ENCODE assay signal across 26 cellular contexts in genomic region chr4:6529021-6529420, GRCh38. TPM values are rescaled to one million over a fixed set of nuclear protein-coding genes. Genes with fewer than 3 reads are reported as not detected.
DNase-seq lines count a peak whose midpoint lies in the region; ATAC-seq, FAIRE-seq and TF ChIP-seq lines count a peak whose summit lies in the region.
"Had no signal": no experiment of that assay in that cellular context is flagged by ENCODE, and none has a peak within 500 bp of the region (broad histone marks: within the 10 kb centered on the region; RNA-seq: fewer than 3 reads in every experiment).

No MANE protein-coding gene starts in this region.

- H4K20me1 ChIP-seq in HepG2 (ENCODE audit: insufficient read depth, low read length) = no peaks in the 10 kb centered on the region

- H3K9me3 ChIP-seq in HepG2 (ENCODE audit: low read length) = no peaks in the 10 kb centered on the region
- H3K9me3 ChIP-seq in right lobe of liver = no peaks in the 10 kb centered on the region
- H3K9me3 ChIP-seq: A549, SK-N-SH had no signal

- no peak overlapping the region for H3K27ac ChIP-seq in HepG2 (ENCODE audit: extremely low read length, insufficient read depth, low read length)
- no peak overlapping the region for H3K27ac ChIP-seq in right lobe of liver
- H3K27ac ChIP-seq: A549, HL-60 had no signal

- no peaks in the 10 kb centered on the region for H3K36me3 Mint-ChIP-seq in brain
- no peaks in the 10 kb centered on the region for H3K36me3 Mint-ChIP-seq in neural crest cell (ENCODE audit: low read depth)
- no peaks in the 10 kb centered on the region for H3K36me3 Mint-ChIP-seq in natural killer cell

- H3K4me1 Mint-ChIP-seq in brain (peaks cover 25% of the 10 kb centered on the region), neural crest cell (no peaks in the 10 kb centered on the region), natural killer cell (no peaks in the 10 kb centered on the region)

- no peak overlapping the region for H2AFZ ChIP-seq in HepG2 (ENCODE audit: low read length)

- TF ChIP-seq EP300 in HepG2 (IDR thresholded peaks at IDR 0.05; ENCODE audit: low read depth in 2 of 2, low read length in 2 of 2) (no peak), HepG2 (CRISPR knock-in tag; IDR thresholded peaks at IDR 0.05; ENCODE audit: borderline replicate concordance) (no peak)

- ATAC-seq in HepG2 (peak; percentile 28; the same call in 1 of the 3 replicates), right lobe of liver (no peak), GM21786 (IDR thresholded peaks at IDR 0.05; ENCODE audit: unreplicated experiment) (no peak), HG02981 (IDR thresholded peaks at IDR 0.05; ENCODE audit: unreplicated experiment) (no peak), HG03432 (IDR thresholded peaks at IDR 0.05; ENCODE audit: unreplicated experiment) (no peak), natural killer cell (no peak)
- ATAC-seq: A549, PC-3 had no signal

- no peak for TF ChIP-seq RAD21 in HepG2 (CRISPR knock-in tag; IDR thresholded peaks at IDR 0.05)

- no peaks in the 10 kb centered on the region for H3K79me2 ChIP-seq in HepG2 (ENCODE audit: insufficient read depth, low read length)

- intact Hi-C loops in HepG2 (cut with micrococcal nuclease; ENCODE audit: unreplicated experiment) = no loop called here
- intact Hi-C loops in right lobe of liver (cut with DNase I) = no loop called here
- intact Hi-C loops in natural killer cell (cut with micrococcal nuclease) = no loop called here

- H3K27me3 Mint-ChIP-seq in brain (peaks cover 17% of the 10 kb centered on the region), neural crest cell (ENCODE audit: low read depth) (peaks cover 10% of the 10 kb centered on the region), natural killer cell (ENCODE audit: low read depth in 2 of 2) (peaks cover 0 to 2% of the 10 kb centered on the region in 2 donors)

- no peak for FAIRE-seq in HepG2 (lab: Jason Lieb, UNC)
- FAIRE-seq: A549, GM12891 had no signal

- H3K4me2 ChIP-seq in HepG2 (ENCODE audit: low read depth, low read length) = no peak overlapping the region
- H3K4me2 ChIP-seq: A549, SK-N-SH had no signal

- H3K27ac Mint-ChIP-seq in brain (peak overlapping the region in 3 of 5 experiments; percentile 24 to 64 (median 44)), neural crest cell (ENCODE audit: unreplicated experiment) (peak overlapping the region; percentile 48), natural killer cell (no peak overlapping the region)
- H3K27ac Mint-ChIP-seq: CD4-positive, alpha-beta T cell; HFFc6 had no signal

- no peak for TF ChIP-seq POLR2A in HepG2 (IDR thresholded peaks at IDR 0.05; ENCODE audit: insufficient read depth in 1 of 2, low read depth in 2 of 2, low read length in 2 of 2)
- no peak for TF ChIP-seq POLR2A in right lobe of liver (IDR thresholded peaks at IDR 0.05)

- DNase-seq in HepG2 (ENCODE audit: low spot score) = no peak
- no peak for DNase-seq in right lobe of liver
- DNase-seq in neural crest cell (ENCODE audit: low read depth, low spot score) = no peak
- DNase-seq in natural killer cell = no peak
- DNase-seq: Caco-2; CD4-positive, alpha-beta T cell; DMS53; HFFc6; MM.1S; NCI-H1092; NCI-H146; NCI-H2081; NCI-H2171 treated with DMSO at 0.1 percent for 48 hours; NCI-H446; NCI-H748 treated with DMSO at 0.1 percent for 48 hours; PC-3; RPMI8226; SHP77 treated with DMSO at 0.1 percent for 48 hours; SK-N-SH had no signal

- H3K4me3 ChIP-seq in HepG2 (replicated peaks in 1 of 3; ENCODE audit: insufficient read depth in 1 of 3, low read depth in 2 of 3, low read length in 3 of 3) (no peak overlapping the region), right lobe of liver (no peak overlapping the region)
- H3K4me3 ChIP-seq: A549 had no signal

- WGBS in HepG2 (ENCODE audit: low lambda C conversion rate) = 0% methylated on average over 2 of the region's 10 CpGs
- WGBS in right lobe of liver (ENCODE audit: insufficient coverage, low coverage, low lambda C conversion rate, missing lambda C conversion rate) = 30% methylated on average over 3 of the region's 10 CpGs

- in situ Hi-C loops in HepG2 (cut with HindIII; ENCODE audit: extremely low pct_ligation_motif_present, low pct_unique_long_range_greater_than_20kb) = no loop called here

- no TSS peak for BruUV-seq in HepG2 (replicated peaks; lab: Mats Ljungman, UMichigan)

- POLR2A ChIA-PET in HepG2 (lab: Yijun Ruan, JAX) = no interaction called here

- H3K9me3 Mint-ChIP-seq in brain (peaks cover 0 to 3% (median 0%) of the 10 kb centered on the region in 5 experiments), neural crest cell (no peaks in the 10 kb centered on the region), natural killer cell (no peaks in the 10 kb centered on the region)
- H3K9me3 Mint-ChIP-seq: CD4-positive, alpha-beta T cell; HFFc6 had no signal

- H3K4me1 ChIP-seq in HepG2 (ENCODE audit: insufficient read depth, low read length) (no peaks in the 10 kb centered on the region), right lobe of liver (no peaks in the 10 kb centered on the region)
- H3K4me1 ChIP-seq: A549, Caco-2 had no signal

- CTCF ChIA-PET in HepG2 (lab: Yijun Ruan, JAX; ENCODE audit: low intra/inter-chr PET ratio, low total read pairs) = no interaction called here

- no peaks in the 10 kb centered on the region for H3K36me3 ChIP-seq in HepG2 (replicated peaks in 1 of 2; ENCODE audit: control insufficient read depth in 1 of 2, insufficient read depth in 2 of 2, low read length in 2 of 2)
- H3K36me3 ChIP-seq in right lobe of liver = no peaks in the 10 kb centered on the region

- H3K4me3 Mint-ChIP-seq in brain (no peak overlapping the region), neural crest cell (no peak overlapping the region), natural killer cell (no peak overlapping the region)
- H3K4me3 Mint-ChIP-seq: CD4-positive, alpha-beta T cell; HFFc6 had no signal

- H3K27me3 ChIP-seq in HepG2 (ENCODE audit: control insufficient read depth in 1 of 2, insufficient read depth in 2 of 2, low read length in 2 of 2) (peaks cover 10 to 77% of the 10 kb centered on the region in 2 experiments; a peak in 4 of 5 replicates), right lobe of liver (no peaks in the 10 kb centered on the region)

- TF ChIP-seq CTCF in HepG2 (CRISPR knock-in tag; IDR thresholded peaks at IDR 0.05) (no peak), right lobe of liver (IDR thresholded peaks at IDR 0.05) (no peak), brain (conservative IDR thresholded peaks at IDR 0.05) (no peak), neural crest cell (conservative IDR thresholded peaks at IDR 0.05) (no peak), natural killer cell (IDR thresholded peaks at IDR 0.05) (no peak)

- no peak overlapping the region for H3K9ac ChIP-seq in HepG2 (ENCODE audit: insufficient read depth, low read depth, low read length)
- H3K9ac ChIP-seq: SK-N-SH had no signal

RNA-seq across cellular contexts. Expression of gene MAN2B2, which starts 46.0 kb away (rescaled TPM):
- total RNA-seq in HepG2 (2016; rRNA removed; fragmentation: Illumina TruSeq; extraction: Trizol) (2.8 and 5.4 TPM in 2 replicates), right lobe of liver (10 to 100 TPM; 22.3 to 34.1 (median 27.5) TPM), neural crest cell (9.4 and 9.8 TPM in 2 replicates), natural killer cell (10 to 100 TPM; 34.5 to 47.8 (median 39.0) TPM)
- 0.62 and 0.71 TPM in 2 replicates for total RNA-seq in HepG2 (2016; cell fraction: cytosol; rRNA removed; fragmentation: Illumina TruSeq; extraction: Trizol; ENCODE audit: low read depth)
- 2.0 and 5.4 TPM in 2 replicates for total RNA-seq in HepG2 (2016; cell fraction: insoluble cytoplasmic fraction; rRNA removed; fragmentation: Illumina TruSeq; extraction: Trizol)
- 1.1 and 1.2 TPM in 2 replicates for total RNA-seq in HepG2 (2016; cell fraction: membrane; rRNA removed; fragmentation: Illumina TruSeq; extraction: Trizol)
- total RNA-seq in HepG2 (2016; cell fraction: nucleus; rRNA removed; fragmentation: Illumina TruSeq; extraction: Trizol) = 6.3 and 8.0 TPM in 2 replicates
- polyA plus RNA-seq in HepG2 (2011; rRNA removed) (4.8 and 6.4 TPM in 2 replicates), brain (ENCODE audit: insufficient read depth, low read depth, low replicate concordance) (14.1 TPM)
- polyA plus RNA-seq in HepG2 (2011; cell fraction: cytosol; rRNA removed) = 4.7 and 6.1 TPM in 2 replicates
- polyA plus RNA-seq in HepG2 (2011; cell fraction: nucleus; rRNA removed) = 14.1 and 16.0 TPM in 2 replicates
- polyA plus RNA-seq in HepG2 (2012) = 4.4 and 4.5 TPM in 2 replicates
- polyA plus RNA-seq in HepG2 (2016; cell fraction: cytosol; fragmentation: Illumina TruSeq; extraction: Trizol; ENCODE audit: low read depth) = 0.44 TPM in 2 replicates
- 2.4 and 3.0 TPM in 2 replicates for polyA plus RNA-seq in HepG2 (2016; cell fraction: insoluble cytoplasmic fraction; fragmentation: Illumina TruSeq; extraction: Trizol; ENCODE audit: low read depth)
- polyA plus RNA-seq in HepG2 (2016; cell fraction: membrane; fragmentation: Illumina TruSeq; extraction: Trizol; ENCODE audit: low read depth) = 0.70 and 0.92 TPM in 2 replicates
- 14.4 and 14.5 TPM in 2 replicates for polyA plus RNA-seq in HepG2 (2016; cell fraction: nucleus; fragmentation: Illumina TruSeq; extraction: Trizol; ENCODE audit: insufficient read depth, low read depth)
- 9.0 and 18.8 TPM in 2 replicates for polyA minus RNA-seq in HepG2 (2011; rRNA and poly(A)+ RNA removed; ENCODE audit: low replicate concordance)
- polyA minus RNA-seq in HepG2 (2011; cell fraction: cytosol; rRNA and poly(A)+ RNA removed) = 7.6 and 8.0 TPM in 2 replicates
- 5.0 and 6.2 TPM in 2 replicates for polyA minus RNA-seq in HepG2 (2011; cell fraction: nucleus; rRNA and poly(A)+ RNA removed)

RNA-seq across cellular contexts. Expression of gene PPP2R2C, which starts 56.6 kb away (rescaled TPM):
- total RNA-seq in HepG2 (2016; rRNA removed; fragmentation: Illumina TruSeq; extraction: Trizol) (0.60 and 1.2 TPM in 2 replicates), right lobe of liver (under 1 TPM in 2 of 6 experiments, not detected in 4; 0.12 to 0.27 TPM), neural crest cell (0.32 and 0.35 TPM in 2 replicates), natural killer cell (not detected)
- 0.18 and 0.30 TPM in 2 replicates for total RNA-seq in HepG2 (2016; cell fraction: cytosol; rRNA removed; fragmentation: Illumina TruSeq; extraction: Trizol; ENCODE audit: low read depth)
- total RNA-seq in HepG2 (2016; cell fraction: insoluble cytoplasmic fraction; rRNA removed; fragmentation: Illumina TruSeq; extraction: Trizol) = 0.69 and 1.1 TPM in 2 replicates
- 0.83 and 1.1 TPM in 2 replicates for total RNA-seq in HepG2 (2016; cell fraction: membrane; rRNA removed; fragmentation: Illumina TruSeq; extraction: Trizol)
- total RNA-seq in HepG2 (2016; cell fraction: nucleus; rRNA removed; fragmentation: Illumina TruSeq; extraction: Trizol) = 0.53 and 0.78 TPM in 2 replicates
- polyA plus RNA-seq in HepG2 (2011; rRNA removed) (7.0 and 8.6 TPM in 2 replicates), brain (ENCODE audit: insufficient read depth, low read depth, low replicate concordance) (48.1 TPM)
- 7.1 and 8.6 TPM in 2 replicates for polyA plus RNA-seq in HepG2 (2011; cell fraction: cytosol; rRNA removed)
- 5.4 and 5.9 TPM in 2 replicates for polyA plus RNA-seq in HepG2 (2011; cell fraction: nucleus; rRNA removed)
- 2.1 and 2.2 TPM in 2 replicates for polyA plus RNA-seq in HepG2 (2012)
- 0.25 and 0.43 TPM in 2 replicates for polyA plus RNA-seq in HepG2 (2016; cell fraction: cytosol; fragmentation: Illumina TruSeq; extraction: Trizol; ENCODE audit: low read depth)
- polyA plus RNA-seq in HepG2 (2016; cell fraction: insoluble cytoplasmic fraction; fragmentation: Illumina TruSeq; extraction: Trizol; ENCODE audit: low read depth) = 2.3 TPM in 2 replicates
- polyA plus RNA-seq in HepG2 (2016; cell fraction: membrane; fragmentation: Illumina TruSeq; extraction: Trizol; ENCODE audit: low read depth) = 0.92 and 1.3 TPM in 2 replicates
- 2.0 and 2.3 TPM in 2 replicates for polyA plus RNA-seq in HepG2 (2016; cell fraction: nucleus; fragmentation: Illumina TruSeq; extraction: Trizol; ENCODE audit: insufficient read depth, low read depth)
- polyA minus RNA-seq in HepG2 (2011; rRNA and poly(A)+ RNA removed; ENCODE audit: low replicate concordance) = 0.07 and 17.8 TPM in 2 replicates
- 3.9 and 5.6 TPM in 2 replicates for polyA minus RNA-seq in HepG2 (2011; cell fraction: cytosol; rRNA and poly(A)+ RNA removed)
- polyA minus RNA-seq in HepG2 (2011; cell fraction: nucleus; rRNA and poly(A)+ RNA removed) = 6.0 and 6.7 TPM in 2 replicates
- total RNA-seq: Caco-2; CD4-positive, alpha-beta T cell had no signal

Comparison
In these comparisons a context has a peak if more than half of its experiments do, and no peak if none do; other contexts are left out.
1. H3K27ac Mint-ChIP-seq: peak in brain (3 of 5) and neural crest cell (single experiment); none in natural killer cell (0 of 2).